Comparison of ENCODE assay signal across 9 cellular contexts in genomic region chr12:127942981-127943380, GRCh38.
"Had no signal": no experiment of that assay in that cellular context is flagged by ENCODE, and none has a peak within 500 bp of the region (broad histone marks: within the 10 kb centered on the region; RNA-seq: fewer than 3 reads in every experiment).

No MANE protein-coding gene starts in this region.

- H3K9me3 ChIP-seq: HAP-1 had no signal

- H3K4me2 ChIP-seq: GM23338 had no signal

- H3K4me3 ChIP-seq: GM23248, GM23338, HAP-1 had no signal

- H3K4me1 ChIP-seq: HAP-1 had no signal

- ATAC-seq: GM23338, HCT116 had no signal

- H3K4me1 Mint-ChIP-seq: GM23338 had no signal

- H3K27ac Mint-ChIP-seq: GM23338, H9, HFFc6 had no signal

- DNase-seq: GM23248, GOT3, H7, H9, HCEC 1CT, HFFc6 had no signal

- H2AFZ ChIP-seq: GM23248, GM23338 had no signal

- H3K4me3 Mint-ChIP-seq: GM23338, H9, HFFc6 had no signal

- H3K36me3 ChIP-seq: HAP-1 had no signal

- H3K27ac ChIP-seq: GM23248 had no signal

- H3K9ac ChIP-seq: GM23248 had no signal
